Comparison of ENCODE assay signal across 9 cellular contexts in the genomic region with DNA sequence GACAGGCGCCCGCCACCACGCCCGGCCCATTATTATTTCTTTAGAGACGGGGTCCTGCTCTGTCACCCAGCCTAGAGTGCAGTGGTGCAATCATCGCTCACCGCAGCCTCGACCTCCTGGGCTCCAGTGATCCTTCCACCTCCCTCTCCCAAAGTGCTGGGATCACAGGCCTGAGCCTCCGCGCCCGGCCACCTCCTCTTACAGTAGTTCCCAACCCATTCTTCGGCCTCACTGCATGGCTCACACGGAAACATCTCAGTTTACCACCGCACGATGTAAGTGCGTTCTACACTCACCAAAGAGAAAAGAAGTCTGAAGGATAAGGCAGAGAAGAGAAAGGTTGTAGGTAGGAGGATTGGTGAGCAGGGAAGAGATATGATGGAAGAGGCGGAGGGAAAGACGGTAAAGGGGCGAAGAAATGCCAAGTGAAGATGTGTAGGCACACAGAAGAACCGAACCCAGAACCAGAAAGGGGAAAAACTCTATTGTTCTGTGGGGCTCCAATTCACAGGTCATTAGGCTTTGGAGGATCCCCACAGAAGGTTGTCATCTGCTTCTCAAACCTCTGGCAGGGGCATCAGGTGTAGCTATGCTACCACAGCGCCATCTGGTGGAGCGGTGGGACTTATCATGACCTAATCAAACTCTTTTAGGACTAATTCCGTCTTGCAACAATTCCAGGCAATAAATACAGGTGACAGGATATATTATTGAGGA.
DNase-seq lines count a peak whose midpoint lies in the region; ATAC-seq and TF ChIP-seq lines count a peak whose summit lies in the region.
"Had no signal": no experiment of that assay in that cellular context is flagged by ENCODE, and none has a peak within 500 bp of the region (broad histone marks: within the 10 kb centered on the region; RNA-seq: fewer than 3 reads in every experiment).

No MANE protein-coding gene starts in this region.

- H3K36me3 Mint-ChIP-seq in CD8-positive, alpha-beta memory T cell: peaks cover 0 to 4% (median 2%) of the 10 kb centered on the region in 3 donors
- peaks cover 2% of the 10 kb centered on the region for H3K36me3 Mint-ChIP-seq in neural progenitor cell

- H3K9ac ChIP-seq in Loucy (ENCODE audit: low read depth, low read length, poor library complexity, severe bottlenecking): no peak overlapping the region
- no peak overlapping the region for H3K9ac ChIP-seq in neural progenitor cell

- CTCF ChIA-PET in CD8-positive, alpha-beta memory T cell (lab: Charles Lee): interaction anchor here (0.9 to 2.9 kb wide), 5 partner anchors 9 to 850 kb away, joined by 3 to 17 read pairs (median 6); no protein-coding TSS in a partner anchor
- CTCF ChIA-PET in RWPE1 (lab: Yijun Ruan, JAX): interaction anchor here (0.6 to 1.3 kb wide), 6 partner anchors 299 to 855 kb away, joined by 3 to 4 read pairs (median 3); no protein-coding TSS in a partner anchor

- DNase-seq in CD8-positive, alpha-beta memory T cell: peak; percentile 62 to 87 (median 67)
- DNase-seq in RWPE1 (ENCODE audit: low spot score) (peak; percentile 60), activated T-helper 1 cell treated with Interleukin-2 at 50 U/mL for 16 hours (ENCODE audit: low read depth) (peak; percentile 59), fibroblast of the aortic adventitia (ENCODE audit: low read depth) (peak; percentile 94), neural progenitor cell (ENCODE audit: low spot score) (peak; percentile 93), stomach (peak; percentile 95)

- no peak overlapping the region for H3K4me2 ChIP-seq in Loucy (ENCODE audit: low read depth, low read length, poor library complexity, severe bottlenecking)
- H3K4me2 ChIP-seq in neural progenitor cell: no peak overlapping the region

- no peaks in the 10 kb centered on the region for H3K27me3 ChIP-seq in CD8-positive, alpha-beta memory T cell (ENCODE audit: insufficient read depth, low read length, poor library complexity, severe bottlenecking)
- no peaks in the 10 kb centered on the region for H3K27me3 ChIP-seq in Loucy (ENCODE audit: insufficient read depth, low read length, poor library complexity, severe bottlenecking)
- no peaks in the 10 kb centered on the region for H3K27me3 ChIP-seq in neural progenitor cell
- no peaks in the 10 kb centered on the region for H3K27me3 ChIP-seq in stomach

- H3K79me2 ChIP-seq in Loucy (ENCODE audit: insufficient read depth, low read length): no peaks in the 10 kb centered on the region
- no peaks in the 10 kb centered on the region for H3K79me2 ChIP-seq in neural progenitor cell (ENCODE audit: low read depth)

- no peak overlapping the region for H3K4me3 ChIP-seq in CD8-positive, alpha-beta memory T cell (ENCODE audit: low read length)
- H3K4me3 ChIP-seq in Loucy (ENCODE audit: low read length, poor library complexity, severe bottlenecking) (no peak overlapping the region), fibroblast of the aortic adventitia (ENCODE audit: low read depth, low read length) (no peak overlapping the region), neural progenitor cell (no peak overlapping the region), stomach (no peak overlapping the region)

- no peak overlapping the region for H3K27ac ChIP-seq in CD8-positive, alpha-beta memory T cell (ENCODE audit: low read depth, low read length)
- H3K27ac ChIP-seq in RWPE1: no peak overlapping the region
- no peak overlapping the region for H3K27ac ChIP-seq in neural progenitor cell
- H3K27ac ChIP-seq in stomach: no peak overlapping the region

- H3F3A ChIP-seq in Loucy (ENCODE audit: low read depth): no peaks in the 10 kb centered on the region
- no peaks in the 10 kb centered on the region for H3F3A ChIP-seq in neural progenitor cell (ENCODE audit: low read depth)

- TF ChIP-seq POLR2A in stomach (IDR thresholded peaks at IDR 0.05): no peak

- H3K4me1 Mint-ChIP-seq in CD8-positive, alpha-beta memory T cell: no peaks in the 10 kb centered on the region
- peaks cover 11% of the 10 kb centered on the region for H3K4me1 Mint-ChIP-seq in neural progenitor cell

- H3K9me2 ChIP-seq in Loucy (replicated peaks; ENCODE audit: low read depth, low read length): no peaks in the 10 kb centered on the region

- no peaks in the 10 kb centered on the region for H3K4me1 ChIP-seq in CD8-positive, alpha-beta memory T cell (ENCODE audit: insufficient read depth, low read length)
- peaks cover 12% of the 10 kb centered on the region for H3K4me1 ChIP-seq in Loucy (ENCODE audit: insufficient read depth, low read length, poor library complexity, severe bottlenecking)
- no peaks in the 10 kb centered on the region for H3K4me1 ChIP-seq in neural progenitor cell
- peaks cover 3 to 36% (median 16%) of the 10 kb centered on the region in 4 donors for H3K4me1 ChIP-seq in stomach

- H3K9me3 ChIP-seq in CD8-positive, alpha-beta memory T cell (ENCODE audit: low read length): no peaks in the 10 kb centered on the region
- no peaks in the 10 kb centered on the region for H3K9me3 ChIP-seq in Loucy (ENCODE audit: insufficient read depth, low read depth, low read length)
- no peaks in the 10 kb centered on the region for H3K9me3 ChIP-seq in neural progenitor cell (ENCODE audit: low read depth)
- no peaks in the 10 kb centered on the region for H3K9me3 ChIP-seq in stomach

- no peak overlapping the region for H3K4me3 Mint-ChIP-seq in CD8-positive, alpha-beta memory T cell
- no peak overlapping the region for H3K4me3 Mint-ChIP-seq in neural progenitor cell

- TF ChIP-seq CTCF in Loucy (conservative IDR thresholded peaks at IDR 0.05; ENCODE audit: low read length): peak; percentile 92
- TF ChIP-seq CTCF in RWPE1 (conservative IDR thresholded peaks at IDR 0.05; ENCODE audit: low read depth): peak; percentile 78
- peak; percentile 86 for TF ChIP-seq CTCF in fibroblast of the aortic adventitia (IDR thresholded peaks at IDR 0.05; ENCODE audit: insufficient read depth, low read length)
- peak; percentile 92 for TF ChIP-seq CTCF in neural progenitor cell (IDR thresholded peaks at IDR 0.05)
- peak in 5 of 7 experiments; percentile 70 to 94 (median 83) for TF ChIP-seq CTCF in stomach (IDR thresholded peaks at IDR 0.05)

- WGBS in stomach, 5 donors: 79 to 81% (median 80%) methylated on average over 23 of the region's 23 CpGs

- H2AFZ ChIP-seq in Loucy (ENCODE audit: low read length) (no peak overlapping the region), neural progenitor cell (replicated peaks) (no peak overlapping the region)

- TF ChIP-seq EP300 in stomach (IDR thresholded peaks at IDR 0.05): no peak

- peak; percentile 72 for ATAC-seq in GM21381 (IDR thresholded peaks at IDR 0.05; ENCODE audit: unreplicated experiment)

- H3K27me3 Mint-ChIP-seq in CD8-positive, alpha-beta memory T cell: peaks cover 0 to 1% of the 10 kb centered on the region in 2 donors
- peaks cover 3% of the 10 kb centered on the region for H3K27me3 Mint-ChIP-seq in neural progenitor cell (ENCODE audit: insufficient read depth, low read depth)
- H3K27me3 Mint-ChIP-seq: IgD-negative memory B cell had no signal

- H3K36me3 ChIP-seq in CD8-positive, alpha-beta memory T cell (ENCODE audit: insufficient read depth, low read length): no peaks in the 10 kb centered on the region
- no peaks in the 10 kb centered on the region for H3K36me3 ChIP-seq in Loucy (ENCODE audit: insufficient read depth, low read length)
- no peaks in the 10 kb centered on the region for H3K36me3 ChIP-seq in neural progenitor cell
- no peaks in the 10 kb centered on the region for H3K36me3 ChIP-seq in stomach

- H4K20me1 ChIP-seq in Loucy (ENCODE audit: insufficient read depth, low read length, poor library complexity, severe bottlenecking) (no peaks in the 10 kb centered on the region), neural progenitor cell (ENCODE audit: low read depth) (no peaks in the 10 kb centered on the region)

- no peaks in the 10 kb centered on the region for H3K9me3 Mint-ChIP-seq in CD8-positive, alpha-beta memory T cell
- H3K9me3 Mint-ChIP-seq in neural progenitor cell: peaks cover 2% of the 10 kb centered on the region
- H3K9me3 Mint-ChIP-seq: IgD-negative memory B cell had no signal

- H3K27ac Mint-ChIP-seq in CD8-positive, alpha-beta memory T cell: peak overlapping the region in 1 of 8 donors; percentile 57
- H3K27ac Mint-ChIP-seq in neural progenitor cell: no peak overlapping the region
- H3K27ac Mint-ChIP-seq: IgD-negative memory B cell had no signal

- intact Hi-C loops in stomach (cut with DNase I; ENCODE audit: low total_unique reads): loop anchor here (5.0 kb wide), 1 partner anchor 851 kb away; the partner anchor contains the start of gene KIF26B

- POLR2A ChIA-PET in CD8-positive, alpha-beta memory T cell (lab: Charles Lee): no interaction called here
- POLR2A ChIA-PET in RWPE1 (lab: Yijun Ruan, JAX; ENCODE audit: low non-redundant PET): no interaction called here
